In the genomic region with DNA sequence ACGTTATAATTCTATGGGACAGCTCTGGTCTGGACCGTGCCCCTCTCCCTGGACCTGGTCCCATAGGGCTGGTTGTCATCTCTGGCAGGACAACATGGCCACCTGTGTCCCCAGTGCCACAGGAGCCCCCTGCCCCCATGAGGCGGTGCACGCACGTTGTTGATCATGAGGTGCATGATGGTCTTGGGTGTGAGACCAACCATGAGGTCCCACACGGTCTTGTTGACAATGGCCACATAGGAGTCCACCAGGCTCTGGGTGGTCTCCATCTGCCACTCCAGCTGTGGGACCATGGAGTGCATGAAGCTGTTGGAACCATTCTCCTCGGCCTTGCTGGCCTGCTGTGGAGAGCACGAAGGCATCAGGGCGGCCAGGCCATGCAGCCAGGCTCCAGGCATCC, we compare ENCODE assay signal across 11 cellular contexts. TPM values are rescaled to one million over a fixed set of nuclear protein-coding genes. Genes with fewer than 3 reads are reported as not detected.
"Had no signal": no experiment of that assay in that cellular context is flagged by ENCODE, and none has a peak within 500 bp of the region (broad histone marks: within the 10 kb centered on the region; RNA-seq: fewer than 3 reads in every experiment).

No MANE protein-coding gene starts in this region.

- H3K27ac Mint-ChIP-seq: HFFc6, IgD-negative memory B cell had no signal

- H3K9me3 ChIP-seq: HAP-1 had no signal

- DNase-seq: GM23248, GOT3, H7, HFFc6 had no signal

- ATAC-seq: HCT116, HepG2 had no signal

- H3K4me3 Mint-ChIP-seq: HFFc6, IgD-negative memory B cell had no signal

- H3K4me3 ChIP-seq: GM23248, HAP-1 had no signal

- H3K9ac ChIP-seq: GM23248 had no signal

- H3K27ac ChIP-seq: GM23248, HL-60 had no signal

- H3K4me1 Mint-ChIP-seq: IgD-negative memory B cell had no signal

- H3K9me3 Mint-ChIP-seq: HFFc6, IgD-negative memory B cell had no signal

- H3K36me3 ChIP-seq: HAP-1 had no signal

RNA-seq across cellular contexts. Expression of a gene that starts 19.7 kb away (rescaled TPM):
- total RNA-seq: GM23248, H4, HepG2, HFFc6, HT1080 had no signal
- polyA plus RNA-seq: GM23248, IgD-negative memory B cell had no signal

RNA-seq across cellular contexts. Expression of a gene that starts 44.2 kb away (rescaled TPM):
- total RNA-seq: GM23248, H4, HepG2, HFFc6, HT1080 had no signal
- polyA plus RNA-seq: GM23248, HepG2, IgD-negative memory B cell had no signal

RNA-seq across cellular contexts. Expression of a gene that starts 44.5 kb away (rescaled TPM):
- total RNA-seq: HT1080 had no signal
